In the genomic region with DNA sequence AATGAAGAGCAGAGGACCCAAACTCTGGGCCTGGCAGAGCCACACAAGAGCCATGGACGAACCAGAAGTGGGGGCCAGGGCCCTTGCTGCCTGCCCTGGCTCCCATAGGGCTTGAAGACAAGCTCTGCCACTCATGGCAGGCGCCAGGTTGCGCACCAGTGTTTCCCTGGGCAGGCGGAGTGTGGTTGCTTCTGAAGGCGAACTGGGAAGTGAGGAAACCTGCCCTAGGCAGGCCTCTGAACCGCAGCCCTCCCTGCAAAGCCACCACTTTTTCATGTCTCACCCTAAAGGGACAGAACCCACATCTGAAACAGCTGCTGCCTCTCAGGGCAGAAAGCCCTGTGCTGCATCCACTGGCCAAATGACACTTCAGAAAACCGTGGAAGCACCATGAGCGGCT, we compare ENCODE assay signal across 9 cellular contexts. TPM values are rescaled to one million over a fixed set of nuclear protein-coding genes. Genes with fewer than 3 reads are reported as not detected.
DNase-seq lines count a peak whose midpoint lies in the region; ATAC-seq and TF ChIP-seq lines count a peak whose summit lies in the region.
"Had no signal": no experiment of that assay in that cellular context is flagged by ENCODE, and none has a peak within 500 bp of the region (broad histone marks: within the 10 kb centered on the region; RNA-seq: fewer than 3 reads in every experiment).

No MANE protein-coding gene starts in this region.

- no peaks in the 10 kb centered on the region for H3K36me3 ChIP-seq in BLaER1 treated with 17β-estradiol and CSF1 and Interleukin-3, amounts not matched to agents 10 nM and 100 nM

- peaks cover 40% of the 10 kb centered on the region for H3K27me3 Mint-ChIP-seq in activated T-helper 1 cell treated with anti-CD3 and anti-CD28 coated beads, Interleukin-12 subunit alpha, Interleukin-12 subunit beta, Interleukin-2, Interleukin-4 antibody, amounts not matched to agents 30 ng/mL and 10 ng/mL and 1 ng/mL, durations not matched to agents 14 hours and 24 hours and 36 hours (ENCODE audit: insufficient read depth)
- H3K27me3 Mint-ChIP-seq in mesothelial cell of epicardium (ENCODE audit: low read depth): peaks cover 2% of the 10 kb centered on the region

- H3K4me1 Mint-ChIP-seq in activated T-helper 1 cell treated with anti-CD3 and anti-CD28 coated beads, Interleukin-12 subunit alpha, Interleukin-12 subunit beta, Interleukin-2, Interleukin-4 antibody, amounts not matched to agents 30 ng/mL and 10 ng/mL and 1 ng/mL, durations not matched to agents 14 hours and 24 hours and 36 hours (ENCODE audit: low read depth): peaks cover 35% of the 10 kb centered on the region
- H3K4me1 Mint-ChIP-seq in mesothelial cell of epicardium: peaks cover 20% of the 10 kb centered on the region

- no peaks in the 10 kb centered on the region for H3K9me3 ChIP-seq in BLaER1 treated with 17β-estradiol and CSF1 and Interleukin-3, amounts not matched to agents 10 nM and 100 nM (replicated peaks in 1 of 11)

- peak overlapping the region in 4 of 11 experiments; percentile 37 to 61 (median 45); a peak in 7 of 22 replicates for H3K9ac ChIP-seq in BLaER1 treated with 17β-estradiol and CSF1 and Interleukin-3, amounts not matched to agents 10 nM and 100 nM

- peaks cover 0 to 83% (median 0%) of the 10 kb centered on the region in 11 experiments; a peak in 11 of 22 replicates for H4K20me1 ChIP-seq in BLaER1 treated with 17β-estradiol and CSF1 and Interleukin-3, amounts not matched to agents 10 nM and 100 nM

- H3K36me3 Mint-ChIP-seq in activated T-helper 1 cell treated with anti-CD3 and anti-CD28 coated beads, Interleukin-12 subunit alpha, Interleukin-12 subunit beta, Interleukin-2, Interleukin-4 antibody, amounts not matched to agents 30 ng/mL and 10 ng/mL and 1 ng/mL, durations not matched to agents 14 hours and 24 hours and 36 hours (ENCODE audit: low read depth): peaks cover 5% of the 10 kb centered on the region
- no peaks in the 10 kb centered on the region for H3K36me3 Mint-ChIP-seq in mesothelial cell of epicardium
- H3K36me3 Mint-ChIP-seq: naive B cell had no signal

- no peaks in the 10 kb centered on the region for H3K9me3 Mint-ChIP-seq in activated T-helper 1 cell treated with anti-CD3 and anti-CD28 coated beads, Interleukin-12 subunit alpha, Interleukin-12 subunit beta, Interleukin-2, Interleukin-4 antibody, amounts not matched to agents 30 ng/mL and 10 ng/mL and 1 ng/mL, durations not matched to agents 14 hours and 24 hours and 36 hours
- no peaks in the 10 kb centered on the region for H3K9me3 Mint-ChIP-seq in mesothelial cell of epicardium
- H3K9me3 Mint-ChIP-seq: naive B cell had no signal

- intact Hi-C loops in activated T-helper 1 cell treated with anti-CD3 and anti-CD28 coated beads, Interleukin-12 subunit alpha, Interleukin-12 subunit beta, Interleukin-2, Interleukin-4 antibody, amounts not matched to agents 30 ng/mL and 10 ng/mL and 1 ng/mL, durations not matched to agents 14 hours and 24 hours and 36 hours (cut with micrococcal nuclease): loop anchor here (1.0 to 5.0 kb wide), 2 partner anchors 13 to 78 kb away; a partner anchor contains a TSS

- H3K27ac ChIP-seq in BLaER1 treated with 17β-estradiol and CSF1 and Interleukin-3, amounts not matched to agents 10 nM and 100 nM: peak overlapping the region in 8 of 11 experiments; percentile 4 to 65 (median 52); a peak in 14 of 22 replicates

- no peak overlapping the region; a peak in 1 of 20 replicates for H3K4me3 ChIP-seq in BLaER1 treated with 17β-estradiol and CSF1 and Interleukin-3, amounts not matched to agents 10 nM and 100 nM

- DNase-seq in activated T-helper 1 cell treated with anti-CD3 and anti-CD28 coated beads, Interleukin-12 subunit alpha, Interleukin-12 subunit beta, Interleukin-2, Interleukin-4 antibody, amounts not matched to agents 30 ng/mL and 10 ng/mL and 1 ng/mL, durations not matched to agents 14 hours and 24 hours and 36 hours (ENCODE audit: low spot score): peak; percentile 35
- DNase-seq in NCI-H1436 treated with DMSO at 0.1 percent for 48 hours (lab: John Stamatoyannopoulos, UW) (no peak), DMS 273 treated with DMSO at 0.1 percent for 48 hours (lab: John Stamatoyannopoulos, UW) (no peak), cortex of kidney (lab: John Stamatoyannopoulos, UW) (no peak), mesothelial cell of epicardium (ENCODE audit: low spot score in 2 of 2, unreplicated experiment in 2 of 2) (no peak)
- DNase-seq: naive B cell had no signal

- peak overlapping the region; percentile 21 for H3K4me3 Mint-ChIP-seq in activated T-helper 1 cell treated with anti-CD3 and anti-CD28 coated beads, Interleukin-12 subunit alpha, Interleukin-12 subunit beta, Interleukin-2, Interleukin-4 antibody, amounts not matched to agents 30 ng/mL and 10 ng/mL and 1 ng/mL, durations not matched to agents 14 hours and 24 hours and 36 hours
- H3K4me3 Mint-ChIP-seq in mesothelial cell of epicardium: no peak overlapping the region

- ATAC-seq in GM19043 (IDR thresholded peaks at IDR 0.05; ENCODE audit: low read depth, unreplicated experiment) (peak; percentile 48), HG03432 (IDR thresholded peaks at IDR 0.05; ENCODE audit: unreplicated experiment) (peak; percentile 63)

- TF ChIP-seq CTCF in mesothelial cell of epicardium (IDR thresholded peaks at IDR 0.05; ENCODE audit: unreplicated experiment): no peak

- no peak overlapping the region for H3K27ac Mint-ChIP-seq in activated T-helper 1 cell treated with anti-CD3 and anti-CD28 coated beads, Interleukin-12 subunit alpha, Interleukin-12 subunit beta, Interleukin-2, Interleukin-4 antibody, amounts not matched to agents 30 ng/mL and 10 ng/mL and 1 ng/mL, durations not matched to agents 14 hours and 24 hours and 36 hours
- H3K27ac Mint-ChIP-seq in mesothelial cell of epicardium: no peak overlapping the region

- H3K4me1 ChIP-seq in BLaER1 treated with 17β-estradiol and CSF1 and Interleukin-3, amounts not matched to agents 10 nM and 100 nM: peaks cover 52 to 87% (median 80%) of the 10 kb centered on the region in 10 experiments

- H3K27me3 ChIP-seq in BLaER1 treated with 17β-estradiol and CSF1 and Interleukin-3, amounts not matched to agents 10 nM and 100 nM: peaks cover 10 to 79% (median 35%) of the 10 kb centered on the region in 11 experiments; a peak in 20 of 22 replicates

- H3K4me2 ChIP-seq in BLaER1 treated with 17β-estradiol and CSF1 and Interleukin-3, amounts not matched to agents 10 nM and 100 nM: peak overlapping the region; percentile 65 to 94 (median 84)

RNA-seq across cellular contexts. Expression of a gene that starts 58.9 kb away (rescaled TPM):
- total RNA-seq in activated T-helper 1 cell treated with anti-CD3 and anti-CD28 coated beads, Interleukin-12 subunit alpha, Interleukin-12 subunit beta, Interleukin-2, Interleukin-4 antibody, amounts not matched to agents 30 ng/mL and 10 ng/mL and 1 ng/mL, durations not matched to agents 14 hours and 24 hours and 36 hours: 80.6 and 85.2 TPM in 2 replicates
- total RNA-seq in mesothelial cell of epicardium: 69.7 to 77.9 TPM (median 71.8 TPM) in 3 replicates

RNA-seq across cellular contexts. Expression of a gene that starts 59.0 kb away (rescaled TPM):
- 26.5 and 27.6 TPM in 2 replicates for total RNA-seq in activated T-helper 1 cell treated with anti-CD3 and anti-CD28 coated beads, Interleukin-12 subunit alpha, Interleukin-12 subunit beta, Interleukin-2, Interleukin-4 antibody, amounts not matched to agents 30 ng/mL and 10 ng/mL and 1 ng/mL, durations not matched to agents 14 hours and 24 hours and 36 hours
- total RNA-seq in mesothelial cell of epicardium: 20.4 to 23.3 TPM (median 22.7 TPM) in 3 replicates
